8 cellular contexts compared by ENCODE assay signal in the genomic region with DNA sequence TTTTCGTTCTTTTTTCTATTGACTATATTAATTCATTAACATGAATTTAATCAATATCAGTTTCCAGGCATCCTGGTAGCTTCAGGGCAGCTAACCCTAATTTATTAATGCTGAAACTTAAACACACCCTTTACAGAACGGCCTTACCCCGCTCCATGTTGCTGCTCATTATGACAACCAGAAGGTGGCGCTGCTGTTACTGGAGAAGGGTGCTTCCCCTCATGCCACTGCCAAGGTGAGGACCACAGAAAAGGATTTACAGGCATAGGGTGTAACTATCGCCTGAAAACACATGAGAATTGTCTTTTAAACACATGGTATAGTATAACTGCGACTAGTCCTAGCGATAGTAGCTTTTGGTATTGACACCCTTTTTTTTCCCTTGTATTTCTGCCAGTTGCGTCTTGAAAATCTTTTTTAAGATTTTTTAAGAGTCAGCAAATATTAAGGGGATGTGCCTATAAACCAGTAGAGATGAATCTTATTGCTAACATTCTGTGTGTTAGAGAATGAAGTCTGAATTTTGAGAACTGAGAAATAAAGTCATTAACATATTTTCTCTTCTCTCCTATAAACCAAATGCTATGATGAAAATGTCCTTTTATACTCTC.
DNase-seq lines count a peak whose midpoint lies in the region; ATAC-seq and TF ChIP-seq lines count a peak whose summit lies in the region.

No MANE protein-coding gene starts in this region.

- H3K27ac Mint-ChIP-seq in activated T-cell treated with anti-CD3 and anti-CD28 coated beads, Interleukin-2, amount 50 U/mL, for 24 hours = no peak overlapping the region

- H3K36me3 ChIP-seq in DND-41 (ENCODE audit: insufficient read depth, low read length) (no peaks in the 10 kb centered on the region), OCI-LY7 (ENCODE audit: insufficient read depth, low read length) (no peaks in the 10 kb centered on the region), parathyroid adenoma (ENCODE audit: control insufficient read depth, insufficient read depth, low read length) (no peaks in the 10 kb centered on the region)

- no peak overlapping the region for H3K4me2 ChIP-seq in DND-41 (ENCODE audit: insufficient read depth, low read length)
- no peak overlapping the region for H3K4me2 ChIP-seq in OCI-LY7 (ENCODE audit: low read length)
- H3K4me2 ChIP-seq in parathyroid adenoma (ENCODE audit: low read length) = no peak overlapping the region

- H3K9me3 ChIP-seq in DND-41 (ENCODE audit: insufficient read depth, low read length, severe bottlenecking) (no peaks in the 10 kb centered on the region), OCI-LY7 (ENCODE audit: low read length) (no peaks in the 10 kb centered on the region), parathyroid adenoma (ENCODE audit: control insufficient read depth, low read length) (no peaks in the 10 kb centered on the region)

- no peaks in the 10 kb centered on the region for H3K9me3 Mint-ChIP-seq in activated T-cell treated with anti-CD3 and anti-CD28 coated beads, Interleukin-2, amount 50 U/mL, for 24 hours

- no peaks in the 10 kb centered on the region; the same call in 1 of the 2 replicates for H4K20me1 ChIP-seq in DND-41 (ENCODE audit: insufficient read depth, low read length)
- no peaks in the 10 kb centered on the region for H4K20me1 ChIP-seq in OCI-LY7 (ENCODE audit: insufficient read depth, low read length)

- H3K79me2 ChIP-seq in DND-41 (ENCODE audit: insufficient read depth, low read length) (no peaks in the 10 kb centered on the region), OCI-LY7 (ENCODE audit: insufficient read depth, low read depth, low read length) (no peaks in the 10 kb centered on the region), parathyroid adenoma (no peaks in the 10 kb centered on the region)

- no peaks in the 10 kb centered on the region for H3K27me3 ChIP-seq in DND-41 (ENCODE audit: insufficient read depth, low read length, poor library complexity)
- no peaks in the 10 kb centered on the region for H3K27me3 ChIP-seq in parathyroid adenoma (ENCODE audit: control insufficient read depth, insufficient read depth, low read length)

- no TSS peak for BruUV-seq in OCI-LY7 (replicated peaks; lab: Mats Ljungman, UMichigan)

- no peaks in the 10 kb centered on the region for H3K4me1 ChIP-seq in DND-41 (ENCODE audit: insufficient read depth, low read length)
- no peaks in the 10 kb centered on the region for H3K4me1 ChIP-seq in OCI-LY7 (ENCODE audit: insufficient read depth, low read length, poor library complexity, severe bottlenecking)
- H3K4me1 ChIP-seq in parathyroid adenoma = no peaks in the 10 kb centered on the region

- H3K36me3 Mint-ChIP-seq in activated T-cell treated with anti-CD3 and anti-CD28 coated beads, Interleukin-2, amount 50 U/mL, for 24 hours (ENCODE audit: low read depth) = no peaks in the 10 kb centered on the region

- H3K9ac ChIP-seq in DND-41 (ENCODE audit: low read depth, low read length) = no peak overlapping the region
- H3K9ac ChIP-seq in parathyroid adenoma = no peak overlapping the region

- peak; percentile 98 for ATAC-seq in DND-41 (ENCODE audit: insufficient read depth, low read depth)
- peak; percentile 98 for ATAC-seq in GM21381 (IDR thresholded peaks at IDR 0.05; ENCODE audit: unreplicated experiment)
- ATAC-seq in HG03575 (IDR thresholded peaks at IDR 0.05; ENCODE audit: extremely low read depth, insufficient number of reproducible peaks, low FRiP score, unreplicated experiment) = peak; percentile 97

- H3K27ac ChIP-seq in DND-41 (ENCODE audit: low read length) (no peak overlapping the region), OCI-LY7 (ENCODE audit: low read depth, low read length, poor library complexity, severe bottlenecking) (no peak overlapping the region), parathyroid adenoma (no peak overlapping the region)

- CTCF ChIA-PET in OCI-LY7 (lab: Charles Lee; ENCODE audit: unreplicated experiment) = no interaction called here

- H2AFZ ChIP-seq in DND-41 (ENCODE audit: low read depth, low read length) = no peak overlapping the region
- no peak overlapping the region for H2AFZ ChIP-seq in OCI-LY7 (ENCODE audit: low read length)
- H2AFZ ChIP-seq in parathyroid adenoma = no peak overlapping the region

- TF ChIP-seq CTCF in DND-41 (IDR thresholded peaks at IDR 0.05; ENCODE audit: borderline replicate concordance, extremely low read depth, low read length, poor library complexity, severe bottlenecking) (peak; percentile 85), OCI-LY7 (conservative IDR thresholded peaks at IDR 0.05; ENCODE audit: low read length) (peak; percentile 94), parathyroid adenoma (IDR thresholded peaks at IDR 0.05) (peak; percentile 40)

- POLR2A ChIA-PET in OCI-LY7 (lab: Charles Lee) = no interaction called here

- H3K4me3 ChIP-seq in DND-41 (ENCODE audit: low read depth in 1 of 2, low read length in 2 of 2) (no peak overlapping the region), OCI-LY7 (ENCODE audit: low read depth, low read length, poor library complexity, severe bottlenecking) (no peak overlapping the region), parathyroid adenoma (ENCODE audit: low read depth, low read length) (no peak overlapping the region)

- peaks cover 23% of the 10 kb centered on the region for H3K27me3 Mint-ChIP-seq in activated T-cell treated with anti-CD3 and anti-CD28 coated beads, Interleukin-2, amount 50 U/mL, for 24 hours

- H3K9me2 ChIP-seq in OCI-LY7 (ENCODE audit: insufficient read depth, low read length) = no peaks in the 10 kb centered on the region

- no peak overlapping the region for H3K4me3 Mint-ChIP-seq in activated T-cell treated with anti-CD3 and anti-CD28 coated beads, Interleukin-2, amount 50 U/mL, for 24 hours

- no peaks in the 10 kb centered on the region for H3K4me1 Mint-ChIP-seq in activated T-cell treated with anti-CD3 and anti-CD28 coated beads, Interleukin-2, amount 50 U/mL, for 24 hours (ENCODE audit: low read depth)

- DNase-seq in DND-41 (peak; percentile 66), OCI-LY7 (ENCODE audit: low spot score) (peak; percentile 67), foreskin melanocyte (peak; percentile 35), cerebellum (ENCODE audit: low spot score) (no peak)
- DNase-seq in activated T-cell treated with anti-CD3 and anti-CD28 coated beads, Interleukin-2, amount 50 U/mL, for 24 hours = peak; percentile 48

- intact Hi-C loops in OCI-LY7 (cut with micrococcal nuclease; ENCODE audit: unreplicated experiment) = loop anchor here (5.0 to 10.0 kb wide), 2 partner anchors 794 to 1106 kb away; no protein-coding TSS in a partner anchor

Comparison
In these comparisons a context has a peak if more than half of its experiments do, and no peak if none do; other contexts are left out.
1. CTCF ChIP-seq: peak in every context shown above with its lines; median percentile 94 in OCI-LY7; 85 in DND-41; 40 in parathyroid adenoma.